Comparison of ENCODE assay signal across 2 cellular contexts in genomic region chr4:130333241-130333759, GRCh38.
TF ChIP-seq lines count a peak whose summit lies in the region.

No MANE protein-coding gene starts in this region.

TF ChIP-seq in GM23338, 12 proteins besides CTCF, POLR2A, EP300 and RAD21 (continued from another document):
- TF ChIP-seq ETS1 (IDR thresholded peaks at IDR 0.05) (no peak), JUNB (IDR thresholded peaks at IDR 0.05; ENCODE audit: unreplicated experiment) (no peak), ZNF462 (CRISPR knock-in tag; IDR thresholded peaks at IDR 0.05) (no peak), CREB1 (CRISPR knock-in tag; IDR thresholded peaks at IDR 0.05; ENCODE audit: low read depth) (no peak)

TF ChIP-seq in WTC11, 78 proteins besides CTCF, POLR2A, EP300 and RAD21 (continued from another document):
- TF ChIP-seq ATF2 (CRISPR knock-in tag; IDR thresholded peaks at IDR 0.05; ENCODE audit: borderline replicate concordance, low read depth) (no peak), PRRX2 (CRISPR knock-in tag; IDR thresholded peaks at IDR 0.05) (no peak), GRHL2 (CRISPR knock-in tag; IDR thresholded peaks at IDR 0.05; ENCODE audit: insufficient replicate concordance, severe bottlenecking) (no peak)
